1 cellular context compared by ENCODE assay signal in the genomic region with DNA sequence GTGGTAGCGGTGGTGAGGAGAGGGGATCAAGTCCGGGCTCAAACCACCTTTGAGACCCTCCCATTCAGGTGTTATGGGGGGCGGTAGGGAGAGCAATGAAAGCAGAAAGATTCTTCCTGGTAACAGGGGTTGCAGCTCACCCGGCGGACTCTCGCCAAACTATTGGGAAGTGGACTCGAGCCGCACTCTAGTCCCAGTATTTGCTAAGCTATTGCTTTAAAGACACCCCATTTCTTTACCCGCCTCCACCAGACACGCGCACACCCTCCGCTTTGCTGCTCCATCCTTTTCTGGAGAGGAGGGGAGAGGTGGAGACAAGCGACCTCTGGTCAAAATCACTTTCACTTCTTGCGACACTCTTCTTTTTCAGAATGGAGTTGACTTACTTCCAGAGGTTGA.
TF ChIP-seq lines count a peak whose summit lies in the region.

No MANE protein-coding gene starts in this region.

TF ChIP-seq in HepG2, 621 proteins besides CTCF, POLR2A, EP300 and RAD21:
- no peak for TF ChIP-seq SRSF1 (optimal IDR thresholded peaks at IDR 0.05; ENCODE audit: low read depth, low read length)
- TF ChIP-seq ZNF614 (CRISPR knock-in tag; IDR thresholded peaks at IDR 0.05; ENCODE audit: borderline replicate concordance), result no peak
- no peak for TF ChIP-seq ZNF564 (CRISPR knock-in tag; IDR thresholded peaks at IDR 0.05)
- TF ChIP-seq, protein P1, sequence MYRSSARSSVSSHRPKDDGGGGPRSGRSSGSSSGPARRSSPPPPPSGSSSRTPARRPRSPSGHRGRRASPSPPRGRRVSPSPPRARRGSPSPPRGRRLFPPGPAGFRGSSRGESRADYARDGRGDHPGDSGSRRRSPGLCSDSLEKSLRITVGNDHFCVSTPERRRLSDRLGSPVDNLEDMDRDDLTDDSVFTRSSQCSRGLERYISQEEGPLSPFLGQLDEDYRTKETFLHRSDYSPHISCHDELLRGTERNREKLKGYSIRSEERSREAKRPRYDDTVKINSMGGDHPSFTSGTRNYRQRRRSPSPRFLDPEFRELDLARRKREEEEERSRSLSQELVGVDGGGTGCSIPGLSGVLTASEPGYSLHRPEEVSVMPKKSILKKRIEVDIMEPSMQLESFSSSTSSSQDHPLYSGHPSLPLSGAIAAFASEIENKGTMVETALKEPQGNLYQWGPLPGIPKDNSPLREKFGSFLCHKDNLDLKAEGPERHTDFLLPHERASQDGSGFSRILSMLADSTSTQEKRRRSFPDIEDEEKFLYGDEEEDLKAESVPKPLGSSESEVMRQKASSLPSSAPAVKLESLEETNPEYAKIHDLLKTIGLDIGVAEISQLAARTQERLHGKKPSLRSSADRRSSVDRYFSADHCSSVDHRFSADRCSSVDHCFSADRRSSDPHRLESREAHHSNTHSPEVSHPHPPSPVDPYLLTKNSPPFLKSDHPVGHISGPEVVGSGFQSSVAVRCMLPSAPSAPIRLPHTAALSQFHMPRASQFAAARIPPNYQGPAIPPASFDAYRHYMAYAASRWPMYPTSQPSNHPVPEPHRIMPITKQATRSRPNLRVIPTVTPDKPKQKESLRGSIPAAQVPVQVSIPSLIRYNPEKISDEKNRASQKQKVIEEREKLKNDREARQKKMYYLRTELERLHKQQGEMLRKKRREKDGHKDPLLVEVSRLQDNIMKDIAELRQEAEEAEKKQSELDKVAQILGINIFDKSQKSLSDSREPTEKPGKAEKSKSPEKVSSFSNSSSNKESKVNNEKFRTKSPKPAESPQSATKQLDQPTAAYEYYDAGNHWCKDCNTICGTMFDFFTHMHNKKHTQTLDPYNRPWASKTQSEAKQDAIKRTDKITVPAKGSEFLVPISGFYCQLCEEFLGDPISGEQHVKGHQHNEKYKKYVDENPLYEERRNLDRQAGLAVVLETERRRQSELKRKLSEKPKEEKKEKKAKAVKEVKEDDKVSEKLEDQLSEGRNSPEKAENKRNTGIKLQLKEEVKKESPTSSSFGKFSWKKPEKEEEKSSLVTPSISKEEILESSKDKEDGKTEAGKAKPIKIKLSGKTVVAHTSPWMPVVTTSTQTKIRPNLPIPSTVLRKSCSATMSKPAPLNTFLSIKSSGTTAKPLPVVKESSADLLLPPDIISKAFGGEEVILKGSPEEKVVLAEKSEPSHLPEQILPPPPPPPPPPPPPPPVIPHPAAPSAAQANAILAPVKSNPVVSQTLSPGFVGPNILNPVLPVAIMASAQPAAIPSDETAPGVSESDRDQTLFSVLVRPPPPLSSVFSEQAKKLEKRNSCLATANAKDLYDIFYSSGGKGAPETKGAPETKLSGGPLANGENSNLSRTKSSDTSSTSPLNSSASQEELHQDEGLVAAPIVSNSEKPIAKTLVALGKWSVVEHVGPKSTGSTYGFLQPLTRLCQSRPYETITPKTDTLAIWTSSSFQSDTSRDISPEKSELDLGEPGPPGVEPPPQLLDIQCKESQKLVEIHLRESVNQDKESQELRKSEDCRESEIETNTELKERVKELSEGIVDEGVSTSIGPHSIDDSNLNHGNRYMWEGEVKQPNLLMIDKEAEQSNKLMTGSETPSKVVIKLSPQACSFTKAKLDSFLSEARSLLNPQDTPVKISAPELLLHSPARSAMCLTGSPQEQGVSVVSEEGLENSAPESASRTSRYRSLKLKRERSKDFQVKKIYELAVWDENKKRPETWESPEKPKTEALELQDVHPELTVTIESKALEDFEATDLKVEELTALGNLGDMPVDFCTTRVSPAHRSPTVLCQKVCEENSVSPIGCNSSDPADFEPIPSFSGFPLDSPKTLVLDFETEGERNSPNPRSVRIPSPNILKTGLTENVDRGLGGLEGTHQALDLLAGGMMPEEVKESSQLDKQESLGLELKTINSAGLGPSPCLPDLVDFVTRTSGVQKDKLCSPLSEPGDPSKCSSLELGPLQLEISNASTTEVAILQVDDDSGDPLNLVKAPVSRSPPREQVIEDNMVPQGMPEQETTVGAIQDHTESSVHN (CRISPR knock-in tag; IDR thresholded peaks at IDR 0.05), result no peak
TF ChIP-seq in HepG2: peak in this region for 0.
